ENCODE assay signal across 10 cellular contexts in the genomic region with DNA sequence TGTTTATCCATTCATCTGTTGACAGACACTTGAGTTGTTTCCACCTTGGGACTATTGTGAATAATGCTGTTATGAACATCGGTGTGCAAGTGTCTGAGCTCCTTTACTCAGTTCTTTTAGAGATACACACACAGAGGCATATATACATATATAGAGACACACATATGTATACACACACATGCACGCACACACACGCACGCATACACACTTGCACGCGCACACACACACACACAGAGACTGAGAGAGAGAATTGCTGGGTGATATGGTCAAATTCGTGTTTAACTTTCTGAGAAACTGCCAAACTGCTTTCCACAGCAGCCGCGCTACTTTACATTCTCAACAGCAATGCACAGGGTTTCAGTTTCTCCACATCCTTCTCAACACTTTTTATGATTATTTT.
"Had no signal": no experiment of that assay in that cellular context is flagged by ENCODE, and none has a peak within 500 bp of the region (broad histone marks: within the 10 kb centered on the region; RNA-seq: fewer than 3 reads in every experiment).

No MANE protein-coding gene starts in this region.

- H2AFZ ChIP-seq: GM23248 had no signal

- H3K9me3 ChIP-seq: HAP-1 had no signal

- ATAC-seq: HCT116 had no signal

- H3K27ac Mint-ChIP-seq: HFFc6 had no signal

- H3K27ac ChIP-seq: GM23248, KMS-11 had no signal

- H3K4me3 Mint-ChIP-seq: HFFc6 had no signal

- H3K4me3 ChIP-seq: GM23248, HAP-1 had no signal

- H3K9me3 Mint-ChIP-seq: HFFc6 had no signal

- FAIRE-seq: H1, HTR-8/SVneo had no signal

- H3K36me3 ChIP-seq: HAP-1 had no signal

- H3K4me1 ChIP-seq: HAP-1 had no signal

- H3K9ac ChIP-seq: GM23248, KMS-11 had no signal

- DNase-seq: GM23248, H7, HFFc6, IMR-90, KBM-7 had no signal

- H3K4me2 ChIP-seq: KMS-11 had no signal
